In the genomic region with DNA sequence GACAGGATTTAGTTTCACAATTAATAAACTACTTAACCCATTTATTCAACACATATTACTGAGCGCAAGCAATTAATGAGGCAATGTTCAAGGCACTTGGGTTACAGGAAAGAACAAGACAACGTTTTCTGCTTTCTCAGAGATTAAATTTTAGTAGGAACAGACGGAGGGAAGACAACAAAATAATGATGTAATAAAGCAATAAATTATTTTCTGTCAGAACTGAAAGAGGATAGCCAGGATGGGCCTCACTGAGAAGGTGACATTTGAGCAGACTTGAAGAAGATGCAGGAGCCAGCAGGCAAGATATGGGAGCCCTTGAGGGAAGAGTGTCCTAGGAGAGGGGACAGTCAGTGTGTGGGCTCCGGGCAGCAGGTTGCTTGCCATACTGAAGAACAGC, we compare ENCODE assay signal across 36 cellular contexts. TPM values are rescaled to one million over a fixed set of nuclear protein-coding genes. Genes with fewer than 3 reads are reported as not detected.
"Had no signal": no experiment of that assay in that cellular context is flagged by ENCODE, and none has a peak within 500 bp of the region (broad histone marks: within the 10 kb centered on the region; RNA-seq: fewer than 3 reads in every experiment).

No MANE protein-coding gene starts in this region.

- H3K9me3 ChIP-seq: adrenal gland, ascending aorta, breast epithelium, esophagus muscularis mucosa, gastrocnemius medialis, heart left ventricle had no signal

- H3K4me1 Mint-ChIP-seq: activated B cell treated with CpG ODN at 0.5 μM for 24 hours; activated CD8-positive, alpha-beta memory T cell treated with anti-CD3 and anti-CD28 coated beads, Interleukin-2, amount 10 ng/mL, durations not matched to agents 7 days and 5 days; activated naive CD4-positive, alpha-beta T cell treated with anti-CD3 and anti-CD28 coated beads, Interleukin-2, amount 50 U/mL, for 24 hours; activated naive CD8-positive, alpha-beta T cell treated with anti-CD3 and anti-CD28 coated beads, Interleukin-2, amount 50 U/mL, for 24 hours; activated T-helper 17 cell treated with anti-CD3 and anti-CD28 coated beads, Interleukin-2, amount 50 U/mL, for 72 hours; endodermal cell; T-cell had no signal

- H3K27ac ChIP-seq: adrenal gland, ascending aorta, breast epithelium, cardiac muscle cell, coronary artery, dorsolateral prefrontal cortex, esophagus muscularis mucosa, foreskin keratinocyte, gastrocnemius medialis, heart left ventricle, WERI-Rb-1 had no signal

- H3K4me3 Mint-ChIP-seq: activated B cell treated with CpG ODN at 0.5 μM for 24 hours; activated CD4-positive, alpha-beta memory T cell treated with anti-CD3 and anti-CD28 coated beads for 36 hours; activated CD8-positive, alpha-beta memory T cell treated with anti-CD3 and anti-CD28 coated beads, Interleukin-2, amount 10 ng/mL, durations not matched to agents 7 days and 5 days; activated CD8-positive, alpha-beta T cell treated with anti-CD3 and anti-CD28 coated beads, Interleukin-2, amount 10 ng/mL, durations not matched to agents 7 days and 5 days; activated naive CD4-positive, alpha-beta T cell treated with anti-CD3 and anti-CD28 coated beads for 36 hours; activated naive CD4-positive, alpha-beta T cell treated with anti-CD3 and anti-CD28 coated beads, Interleukin-2, amount 50 U/mL, for 24 hours; activated naive CD8-positive, alpha-beta T cell treated with anti-CD3 and anti-CD28 coated beads for 36 hours; activated naive CD8-positive, alpha-beta T cell treated with anti-CD3 and anti-CD28 coated beads, Interleukin-2, amount 50 U/mL, for 24 hours; activated T-helper 17 cell treated with anti-CD3 and anti-CD28 coated beads, Interleukin-2, amount 50 U/mL, for 72 hours; brain; dendritic cell treated with granulocyte-macrophage colony-stimulating factor and Interleukin-4, amounts not matched to agents 40 ng/mL and 50 ng/mL, for 4 days; endodermal cell; T-cell; T-helper 1 cell treated with Interleukin-12 subunit alpha and Interleukin-12 subunit beta and Interleukin-4 antibody, amounts not matched to agents 30 μg/mL and 1 μg/mL, for 36 hours; T-helper 2 cell treated with Interferon-gamma antibody and Interleukin-4, amounts not matched to agents 5 μg/mL and 100 μg/mL, for 36 hours had no signal

- DNase-seq: activated B cell treated with CpG ODN at 0.5 μM for 24 hours; activated CD4-positive, alpha-beta memory T cell treated with anti-CD3 and anti-CD28 coated beads for 36 hours; activated CD4-positive, alpha-beta T cell treated with anti-CD3 and anti-CD28 coated beads for 48 hours; activated CD8-positive, alpha-beta memory T cell treated with anti-CD3 and anti-CD28 coated beads, Interleukin-2, amount 10 ng/mL, durations not matched to agents 7 days and 5 days; activated CD8-positive, alpha-beta memory T cell treated with anti-CD3 and anti-CD28 coated beads, Interleukin-2, amount 50 U/mL, for 4 hours; activated CD8-positive, alpha-beta T cell treated with anti-CD3 and anti-CD28 coated beads, Interleukin-2, amount 10 ng/mL, durations not matched to agents 7 days and 5 days; activated effector memory CD4-positive, alpha-beta T cell treated with Interleukin-2 at 50 U/mL for 16 hours; activated naive CD4-positive, alpha-beta T cell treated with anti-CD3 and anti-CD28 coated beads for 36 hours; activated naive CD8-positive, alpha-beta T cell treated with anti-CD3 and anti-CD28 coated beads for 36 hours; activated naive CD8-positive, alpha-beta T cell treated with anti-CD3 and anti-CD28 coated beads, Interleukin-2, amount 50 U/mL, for 24 hours; activated T-cell treated with anti-CD3 and anti-CD28 coated beads, Interleukin-2, amount 50 U/mL, for 1 hour; central memory CD4-positive, alpha-beta T cell; dorsolateral prefrontal cortex; effector memory CD4-positive, alpha-beta T cell; endodermal cell; foreskin keratinocyte; gastrocnemius medialis; glutamatergic neuron; heart left ventricle; T-cell; T1000; WERI-Rb-1 had no signal

- H3K4me3 ChIP-seq: adrenal gland, ascending aorta, breast epithelium, cardiac muscle cell, coronary artery, dorsolateral prefrontal cortex, esophagus muscularis mucosa, gastrocnemius medialis, heart left ventricle had no signal

- H3K4me1 ChIP-seq: adrenal gland, ascending aorta, breast epithelium, esophagus muscularis mucosa, foreskin keratinocyte, gastrocnemius medialis had no signal

- H3K36me3 ChIP-seq: adrenal gland, breast epithelium, cardiac muscle cell, WERI-Rb-1 had no signal

- H3K27me3 Mint-ChIP-seq: activated B cell treated with CpG ODN at 0.5 μM for 24 hours; activated CD4-positive, alpha-beta memory T cell treated with anti-CD3 and anti-CD28 coated beads for 36 hours; activated CD8-positive, alpha-beta memory T cell treated with anti-CD3 and anti-CD28 coated beads, Interleukin-2, amount 10 ng/mL, durations not matched to agents 7 days and 5 days; activated naive CD4-positive, alpha-beta T cell treated with anti-CD3 and anti-CD28 coated beads, Interleukin-2, amount 50 U/mL, for 24 hours; activated naive CD8-positive, alpha-beta T cell treated with anti-CD3 and anti-CD28 coated beads for 36 hours; activated naive CD8-positive, alpha-beta T cell treated with anti-CD3 and anti-CD28 coated beads, Interleukin-2, amount 50 U/mL, for 24 hours; activated T-helper 17 cell treated with anti-CD3 and anti-CD28 coated beads, Interleukin-2, amount 50 U/mL, for 72 hours; brain; dendritic cell treated with granulocyte-macrophage colony-stimulating factor and Interleukin-4, amounts not matched to agents 40 ng/mL and 50 ng/mL, for 4 days; T-cell had no signal

- H3K27ac Mint-ChIP-seq: activated B cell treated with CpG ODN at 0.5 μM for 24 hours; activated CD4-positive, alpha-beta memory T cell treated with anti-CD3 and anti-CD28 coated beads for 36 hours; activated CD8-positive, alpha-beta memory T cell treated with anti-CD3 and anti-CD28 coated beads, Interleukin-2, amount 10 ng/mL, durations not matched to agents 7 days and 5 days; activated CD8-positive, alpha-beta T cell treated with anti-CD3 and anti-CD28 coated beads, Interleukin-2, amount 10 ng/mL, durations not matched to agents 7 days and 5 days; activated naive CD4-positive, alpha-beta T cell treated with anti-CD3 and anti-CD28 coated beads for 36 hours; activated naive CD4-positive, alpha-beta T cell treated with anti-CD3 and anti-CD28 coated beads, Interleukin-2, amount 50 U/mL, for 24 hours; activated naive CD8-positive, alpha-beta T cell treated with anti-CD3 and anti-CD28 coated beads for 36 hours; activated naive CD8-positive, alpha-beta T cell treated with anti-CD3 and anti-CD28 coated beads, Interleukin-2, amount 50 U/mL, for 24 hours; activated T-helper 17 cell treated with anti-CD3 and anti-CD28 coated beads, Interleukin-2, amount 50 U/mL, for 72 hours; brain; dendritic cell treated with granulocyte-macrophage colony-stimulating factor and Interleukin-4, amounts not matched to agents 40 ng/mL and 50 ng/mL, for 4 days; endodermal cell; T-cell; T-helper 1 cell treated with Interleukin-12 subunit alpha and Interleukin-12 subunit beta and Interleukin-4 antibody, amounts not matched to agents 30 μg/mL and 1 μg/mL, for 36 hours; T-helper 2 cell treated with Interferon-gamma antibody and Interleukin-4, amounts not matched to agents 5 μg/mL and 100 μg/mL, for 36 hours had no signal

- H3K9me3 Mint-ChIP-seq: activated B cell treated with CpG ODN at 0.5 μM for 24 hours; activated CD4-positive, alpha-beta memory T cell treated with anti-CD3 and anti-CD28 coated beads for 36 hours; activated naive CD4-positive, alpha-beta T cell treated with anti-CD3 and anti-CD28 coated beads for 36 hours; activated naive CD4-positive, alpha-beta T cell treated with anti-CD3 and anti-CD28 coated beads, Interleukin-2, amount 50 U/mL, for 24 hours; activated naive CD8-positive, alpha-beta T cell treated with anti-CD3 and anti-CD28 coated beads for 36 hours; activated naive CD8-positive, alpha-beta T cell treated with anti-CD3 and anti-CD28 coated beads, Interleukin-2, amount 50 U/mL, for 24 hours; activated T-helper 17 cell treated with anti-CD3 and anti-CD28 coated beads, Interleukin-2, amount 50 U/mL, for 72 hours; brain; dendritic cell treated with granulocyte-macrophage colony-stimulating factor and Interleukin-4, amounts not matched to agents 40 ng/mL and 50 ng/mL, for 4 days; endodermal cell; T-cell; T-helper 1 cell treated with Interleukin-12 subunit alpha and Interleukin-12 subunit beta and Interleukin-4 antibody, amounts not matched to agents 30 μg/mL and 1 μg/mL, for 36 hours; T-helper 2 cell treated with Interferon-gamma antibody and Interleukin-4, amounts not matched to agents 5 μg/mL and 100 μg/mL, for 36 hours had no signal

- H3K36me3 Mint-ChIP-seq: activated CD8-positive, alpha-beta memory T cell treated with anti-CD3 and anti-CD28 coated beads, Interleukin-2, amount 10 ng/mL, durations not matched to agents 7 days and 5 days had no signal

- ATAC-seq: activated CD4-positive, CD25-positive, alpha-beta regulatory T cell treated with anti-CD3 and anti-CD28 coated beads, Interleukin-2, amount 50 U/mL, for 24 hours; activated CD8-positive, alpha-beta memory T cell treated with anti-CD3 and anti-CD28 coated beads, Interleukin-2, amount 10 ng/mL, durations not matched to agents 7 days and 5 days; activated CD8-positive, alpha-beta T cell treated with anti-CD3 and anti-CD28 coated beads, Interleukin-2, amount 10 ng/mL, durations not matched to agents 7 days and 5 days; activated naive CD8-positive, alpha-beta T cell treated with anti-CD3 and anti-CD28 coated beads, Interleukin-2, amount 50 U/mL, for 24 hours; activated T-helper 17 cell treated with anti-CD3 and anti-CD28 coated beads, Interleukin-2, amount 50 U/mL, for 72 hours; foreskin keratinocyte; gastrocnemius medialis; T-cell had no signal

- H3K27me3 ChIP-seq: adrenal gland, ascending aorta, breast epithelium, cardiac muscle cell, dorsolateral prefrontal cortex, esophagus muscularis mucosa, foreskin keratinocyte, gastrocnemius medialis, heart left ventricle had no signal

RNA-seq across cellular contexts. Expression of a gene that starts 58.9 kb away (rescaled TPM):
- total RNA-seq: activated B cell treated with CpG ODN at 0.5 μM for 24 hours; activated CD4-positive, alpha-beta memory T cell treated with anti-CD3 and anti-CD28 coated beads for 36 hours; activated CD8-positive, alpha-beta memory T cell treated with anti-CD3 and anti-CD28 coated beads for 36 hours; activated CD8-positive, alpha-beta memory T cell treated with anti-CD3 and anti-CD28 coated beads, Interleukin-2, amount 10 ng/mL, durations not matched to agents 7 days and 5 days; activated CD8-positive, alpha-beta T cell treated with anti-CD3 and anti-CD28 coated beads, Interleukin-2, amount 10 ng/mL, durations not matched to agents 7 days and 5 days; activated naive CD4-positive, alpha-beta T cell treated with anti-CD3 and anti-CD28 coated beads for 36 hours; activated naive CD8-positive, alpha-beta T cell treated with anti-CD3 and anti-CD28 coated beads for 36 hours; activated T-helper 17 cell treated with anti-CD3 and anti-CD28 coated beads, Interleukin-2, amount 50 U/mL, for 72 hours; T-cell had no signal

RNA-seq across cellular contexts. Expression of a gene that starts 60.0 kb away (rescaled TPM):
- total RNA-seq: ascending aorta had no signal
